Comparison of ENCODE assay signal across 11 cellular contexts in genomic region chr15:63826513-63826912, GRCh38. TPM values are rescaled to one million over a fixed set of nuclear protein-coding genes. Genes with fewer than 3 reads are reported as not detected.
DNase-seq lines count a peak whose midpoint lies in the region; ATAC-seq and TF ChIP-seq lines count a peak whose summit lies in the region.
"Had no signal": no experiment of that assay in that cellular context is flagged by ENCODE, and none has a peak within 500 bp of the region (broad histone marks: within the 10 kb centered on the region; RNA-seq: fewer than 3 reads in every experiment).

No MANE protein-coding gene starts in this region.

- no peak for ATAC-seq in activated CD4-positive, alpha-beta T cell treated with anti-CD3 and anti-CD28 coated beads for 36 hours
- ATAC-seq in HCT116 (no peak), lower lobe of right lung (no peak), T-helper 17 cell (no peak), HG03095 (IDR thresholded peaks at IDR 0.05; ENCODE audit: unreplicated experiment) (no peak)
- ATAC-seq in activated CD8-positive, alpha-beta T cell treated with anti-CD3 and anti-CD28 coated beads, Interleukin-2, amount 10 ng/mL, durations not matched to agents 7 days and 5 days = no peak

- no peaks in the 10 kb centered on the region for H3K4me1 ChIP-seq in HCT116 (ENCODE audit: control insufficient read depth in 1 of 2, insufficient read depth in 2 of 2, low read length in 2 of 2)
- H3K4me1 ChIP-seq in lower lobe of right lung = peaks cover 45% of the 10 kb centered on the region

- RAD21 ChIA-PET in HCT116 (lab: Charles Lee; ENCODE audit: low non-redundant PET in 1 of 2, low total read pairs in 2 of 2, uncharacterized antibody in 2 of 2, unreplicated experiment in 2 of 2) = no interaction called here

- peaks cover 2% of the 10 kb centered on the region for H3K36me3 Mint-ChIP-seq in activated CD4-positive, alpha-beta T cell treated with anti-CD3 and anti-CD28 coated beads for 36 hours (ENCODE audit: low read depth)
- peaks cover 2% of the 10 kb centered on the region for H3K36me3 Mint-ChIP-seq in activated CD8-positive, alpha-beta T cell treated with anti-CD3 and anti-CD28 coated beads, Interleukin-2, amount 10 ng/mL, durations not matched to agents 7 days and 5 days (ENCODE audit: low read depth)
- peaks cover 4% of the 10 kb centered on the region for H3K36me3 Mint-ChIP-seq in T-helper 17 cell (ENCODE audit: low read depth)

- peak; percentile 18; the same call in 1 of the 2 replicates for TF ChIP-seq RAD21 in HCT116 (IDR thresholded peaks at IDR 0.05; ENCODE audit: low read depth)

- H3K27ac ChIP-seq in HCT116 (ENCODE audit: low read depth, low read length) = no peak overlapping the region
- no peak overlapping the region for H3K27ac ChIP-seq in lower lobe of right lung
- H3K27ac ChIP-seq: BLaER1, ovary had no signal

- no peak overlapping the region for H3K4me3 ChIP-seq in HCT116 (replicated peaks in 1 of 2; ENCODE audit: low read depth in 1 of 2, low read length in 2 of 2)
- H3K4me3 ChIP-seq in lower lobe of right lung = no peak overlapping the region
- H3K4me3 ChIP-seq: BLaER1, HAP-1, ovary had no signal

- POLR2A ChIA-PET in activated CD4-positive, alpha-beta T cell treated with anti-CD3 and anti-CD28 coated beads for 36 hours (lab: Charles Lee) = no interaction called here
- POLR2A ChIA-PET in HCT116 (lab: Charles Lee) = no interaction called here
- POLR2A ChIA-PET in activated CD8-positive, alpha-beta T cell treated with anti-CD3 and anti-CD28 coated beads, Interleukin-2, amount 10 ng/mL, durations not matched to agents 7 days and 5 days (lab: Charles Lee) = no interaction called here

- peaks cover 78% of the 10 kb centered on the region for H3K4me1 Mint-ChIP-seq in activated CD4-positive, alpha-beta T cell treated with anti-CD3 and anti-CD28 coated beads for 36 hours
- peaks cover 48% of the 10 kb centered on the region for H3K4me1 Mint-ChIP-seq in activated CD8-positive, alpha-beta T cell treated with anti-CD3 and anti-CD28 coated beads, Interleukin-2, amount 10 ng/mL, durations not matched to agents 7 days and 5 days (ENCODE audit: low read depth)
- peaks cover 71% of the 10 kb centered on the region for H3K4me1 Mint-ChIP-seq in T-helper 17 cell

- TF ChIP-seq POLR2A in HCT116 (IDR thresholded peaks at IDR 0.05; ENCODE audit: borderline replicate concordance, extremely low read depth, insufficient read depth, insufficient read length) = no peak

- H3K27ac Mint-ChIP-seq in activated CD4-positive, alpha-beta T cell treated with anti-CD3 and anti-CD28 coated beads for 36 hours = peak overlapping the region; percentile 74
- H3K27ac Mint-ChIP-seq in activated CD8-positive, alpha-beta T cell treated with anti-CD3 and anti-CD28 coated beads, Interleukin-2, amount 10 ng/mL, durations not matched to agents 7 days and 5 days = no peak overlapping the region
- no peak overlapping the region for H3K27ac Mint-ChIP-seq in T-helper 17 cell

- H3K27me3 Mint-ChIP-seq in activated CD4-positive, alpha-beta T cell treated with anti-CD3 and anti-CD28 coated beads for 36 hours = no peaks in the 10 kb centered on the region
- H3K27me3 Mint-ChIP-seq in activated CD8-positive, alpha-beta T cell treated with anti-CD3 and anti-CD28 coated beads, Interleukin-2, amount 10 ng/mL, durations not matched to agents 7 days and 5 days (ENCODE audit: low read depth) = no peaks in the 10 kb centered on the region
- H3K27me3 Mint-ChIP-seq in T-helper 17 cell = no peaks in the 10 kb centered on the region

- peak; percentile 41 for DNase-seq in activated CD4-positive, alpha-beta T cell treated with anti-CD3 and anti-CD28 coated beads for 36 hours
- DNase-seq in activated CD4-positive, alpha-beta T cell treated with anti-CD3 and anti-CD28 coated beads for 1 hour = no peak
- DNase-seq in HCT116 (ENCODE audit: low read depth, low spot score) (no peak), lower lobe of right lung (no peak), amniotic stem cell (lab: John Stamatoyannopoulos, UW) (no peak), T-helper 17 cell (no peak)
- peak; percentile 42 for DNase-seq in activated CD8-positive, alpha-beta T cell treated with anti-CD3 and anti-CD28 coated beads, Interleukin-2, amount 10 ng/mL, durations not matched to agents 7 days and 5 days
- DNase-seq: ovary had no signal

- no peak overlapping the region for H3K4me3 Mint-ChIP-seq in activated CD4-positive, alpha-beta T cell treated with anti-CD3 and anti-CD28 coated beads for 36 hours
- H3K4me3 Mint-ChIP-seq in activated CD8-positive, alpha-beta T cell treated with anti-CD3 and anti-CD28 coated beads, Interleukin-2, amount 10 ng/mL, durations not matched to agents 7 days and 5 days = no peak overlapping the region
- H3K4me3 Mint-ChIP-seq in T-helper 17 cell = no peak overlapping the region

- BruUV-seq in HCT116 (replicated peaks; lab: Mats Ljungman, UMichigan) = no TSS peak

- H3K4me2 ChIP-seq in HCT116 (ENCODE audit: low read length) = no peak overlapping the region

- H3K9me2 ChIP-seq in HCT116 (ENCODE audit: insufficient read depth) = no peaks in the 10 kb centered on the region

- no peaks in the 10 kb centered on the region for H3K36me3 ChIP-seq in HCT116 (ENCODE audit: control insufficient read depth in 1 of 2, insufficient read depth in 2 of 2, low read length in 2 of 2)
- H3K36me3 ChIP-seq in lower lobe of right lung = no peaks in the 10 kb centered on the region
- H3K36me3 ChIP-seq: BLaER1, HAP-1, ovary had no signal

- peaks cover 37% of the 10 kb centered on the region for H3K79me2 ChIP-seq in HCT116 (ENCODE audit: insufficient read depth, low read length)

- intact Hi-C loops in activated CD4-positive, alpha-beta T cell treated with anti-CD3 and anti-CD28 coated beads for 36 hours (cut with DNase I, micrococcal nuclease) = loop anchor here (1.0 to 5.0 kb wide), 6 partner anchors 36 to 266 kb away; partner anchors contain the start of genes CIAO2A (in 1 of the 2) and DAPK2 (in 1 of the 2)
- intact Hi-C loops in HCT116 (cut with micrococcal nuclease) (loop anchor here (1.0 kb wide), 1 partner anchor 65 kb away; no protein-coding TSS in a partner anchor), lower lobe of right lung (cut with DNase I) (no loop called here)

- no peak overlapping the region for H3K9ac ChIP-seq in HCT116 (ENCODE audit: low read length)
- H3K9ac ChIP-seq: BLaER1 had no signal

- H3K27me3 ChIP-seq in HCT116 (ENCODE audit: insufficient read depth, low read length) (no peaks in the 10 kb centered on the region), lower lobe of right lung (ENCODE audit: low read depth) (no peaks in the 10 kb centered on the region)
- H3K27me3 ChIP-seq: BLaER1, ovary had no signal

- H3K9me3 Mint-ChIP-seq in activated CD4-positive, alpha-beta T cell treated with anti-CD3 and anti-CD28 coated beads for 36 hours (ENCODE audit: low read depth) = no peaks in the 10 kb centered on the region
- no peaks in the 10 kb centered on the region for H3K9me3 Mint-ChIP-seq in activated CD8-positive, alpha-beta T cell treated with anti-CD3 and anti-CD28 coated beads, Interleukin-2, amount 10 ng/mL, durations not matched to agents 7 days and 5 days (ENCODE audit: insufficient read depth)

- H2AFZ ChIP-seq in HCT116 (ENCODE audit: low read depth, low read length, poor library complexity, severe bottlenecking) = no peak overlapping the region

- no peaks in the 10 kb centered on the region for H4K20me1 ChIP-seq in HCT116 (ENCODE audit: insufficient read depth)

- no peak for TF ChIP-seq CTCF in HCT116 (IDR thresholded peaks at IDR 0.05 in 2 of 3, conservative IDR thresholded peaks at IDR 0.05 in 1 of 3; ENCODE audit: borderline replicate concordance in 1 of 3, insufficient read depth in 1 of 3, low read depth in 2 of 3, low read length in 2 of 3)
- peak; percentile 17 for TF ChIP-seq CTCF in lower lobe of right lung (IDR thresholded peaks at IDR 0.05)

- H3K9me3 ChIP-seq in HCT116 (ENCODE audit: control insufficient read depth in 1 of 2, insufficient read depth in 1 of 2, low read depth in 1 of 2, low read length in 2 of 2) (no peaks in the 10 kb centered on the region), lower lobe of right lung (no peaks in the 10 kb centered on the region), T-helper 17 cell (ENCODE audit: control insufficient read depth, low read length, poor library complexity, severe bottlenecking) (no peaks in the 10 kb centered on the region)
- H3K9me3 ChIP-seq: BLaER1, HAP-1, ovary had no signal

- CTCF ChIA-PET in activated CD4-positive, alpha-beta T cell treated with anti-CD3 and anti-CD28 coated beads for 36 hours (lab: Charles Lee) = interaction anchor here (0.6 to 3.8 kb wide), 7 partner anchors 12 to 218 kb away, joined by 3 to 14 read pairs (median 3); no protein-coding TSS in a partner anchor
- CTCF ChIA-PET in HCT116 (lab: Charles Lee) = interaction anchor here (1.0 kb wide), 1 partner anchor 9 kb away, joined by 4 read pairs; no protein-coding TSS in a partner anchor
- CTCF ChIA-PET in activated CD8-positive, alpha-beta T cell treated with anti-CD3 and anti-CD28 coated beads, Interleukin-2, amount 10 ng/mL, durations not matched to agents 7 days and 5 days (lab: Charles Lee) = interaction anchor here (0.7 to 1.4 kb wide), 9 partner anchors 14 to 578 kb away, joined by 3 to 8 read pairs (median 3); partner anchors contain the start of gene DAPK2

TF ChIP-seq in HCT116, 20 proteins besides CTCF, POLR2A, EP300 and RAD21 (continues in another document):
- TF ChIP-seq ZFX (IDR thresholded peaks at IDR 0.05) = no peak
- TF ChIP-seq ATF3 (IDR thresholded peaks at IDR 0.05) = no peak
- TF ChIP-seq SRF (IDR thresholded peaks at IDR 0.05; ENCODE audit: low read depth) = no peak
- TF ChIP-seq EGR1 (IDR thresholded peaks at IDR 0.05; ENCODE audit: low read depth) = no peak
- TF ChIP-seq MAX (IDR thresholded peaks at IDR 0.05) = no peak

RNA-seq across cellular contexts. Expression of gene HERC1, which starts 7.2 kb away (rescaled TPM):
- 10 to 100 TPM; 62.8 to 66.0 TPM for total RNA-seq in activated CD4-positive, alpha-beta T cell treated with anti-CD3 and anti-CD28 coated beads for 36 hours
- 32.7 TPM for total RNA-seq in HCT116 (2021; ENCODE audit: unreplicated experiment)
- polyA plus RNA-seq in HCT116 (2012) = 16.0 and 18.1 TPM in 2 replicates
- 10 to 100 TPM; 89.8 to 96.0 TPM for total RNA-seq in activated CD8-positive, alpha-beta T cell treated with anti-CD3 and anti-CD28 coated beads, Interleukin-2, amount 10 ng/mL, durations not matched to agents 7 days and 5 days
- total RNA-seq in lower lobe of right lung = 126 TPM
- total RNA-seq in T-helper 17 cell = 100 to 1,000 TPM; 252 to 271 TPM

Comparison
In these comparisons a context has a peak if more than half of its experiments do, and no peak if none do; other contexts are left out.
1. DNase-seq: peak in activated CD4-positive, alpha-beta T cell treated with anti-CD3 and anti-CD28 coated beads for 36 hours (single experiment) and activated CD8-positive, alpha-beta T cell treated with anti-CD3 and anti-CD28 coated beads, Interleukin-2, amount 10 ng/mL, durations not matched to agents 7 days and 5 days (single experiment); none in activated CD4-positive, alpha-beta T cell treated with anti-CD3 and anti-CD28 coated beads for 1 hour (single experiment), HCT116 (single experiment), lower lobe of right lung (single experiment), amniotic stem cell (single experiment) and T-helper 17 cell (0 of 3).